17 cellular contexts compared by ENCODE assay signal in the genomic region with DNA sequence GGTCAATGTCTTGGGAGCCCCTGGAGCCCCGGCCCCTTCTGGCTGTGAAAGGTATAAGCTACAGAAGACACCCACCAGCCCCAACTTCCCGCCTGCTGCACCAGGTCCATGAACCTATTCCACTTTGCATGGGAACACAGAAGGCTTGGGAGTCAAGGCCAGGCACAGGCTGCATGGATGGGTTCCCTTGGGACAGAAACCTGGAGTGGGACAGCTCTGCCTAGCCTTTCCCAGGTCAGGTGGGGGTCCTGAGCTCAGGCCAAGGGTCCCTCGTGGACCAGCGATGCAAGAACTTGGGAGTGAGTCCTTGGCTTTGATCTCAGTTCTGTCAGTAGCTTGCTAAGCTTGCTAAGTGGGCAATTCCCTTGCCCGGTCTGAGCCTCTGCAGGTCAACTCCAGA.
"Had no signal": no experiment of that assay in that cellular context is flagged by ENCODE, and none has a peak within 500 bp of the region (broad histone marks: within the 10 kb centered on the region; RNA-seq: fewer than 3 reads in every experiment).

No MANE protein-coding gene starts in this region.

- ATAC-seq: body of pancreas; left lobe of liver; stimulated activated naive CD8-positive, alpha-beta T cell treated with anti-CD3 and anti-CD28 coated beads, Interleukin-15, Interleukin-2, amounts not matched to agents 100 U/mL and 50 U/mL, for 24 hours had no signal

- H3K4me3 ChIP-seq: body of pancreas, dorsolateral prefrontal cortex, prostate gland, right atrium auricular region, tibial nerve, uterus had no signal

- H3K27me3 Mint-ChIP-seq: activated naive CD8-positive, alpha-beta T cell treated with anti-CD3 and anti-CD28 coated beads, Interleukin-2, amount 10 ng/mL, durations not matched to agents 7 days and 5 days had no signal

- DNase-seq: activated CD4-positive, alpha-beta T cell treated with anti-CD3 and anti-CD28 coated beads, Interleukin-2, amount 50 U/mL, for 4 hours; activated naive CD4-positive, alpha-beta T cell treated with Interleukin-2 at 50 U/mL for 16 hours; activated naive CD8-positive, alpha-beta T cell treated with anti-CD3 and anti-CD28 coated beads, Interleukin-2, amount 10 ng/mL, durations not matched to agents 7 days and 5 days; body of pancreas; caudate nucleus; dorsolateral prefrontal cortex; foreskin melanocyte; glutamatergic neuron; kidney; stimulated activated naive CD8-positive, alpha-beta T cell treated with anti-CD3 and anti-CD28 coated beads, Interleukin-15, Interleukin-2, amounts not matched to agents 100 U/mL and 50 U/mL, for 24 hours; substantia nigra; uterus; WERI-Rb-1 had no signal

- H3K27ac Mint-ChIP-seq: activated naive CD8-positive, alpha-beta T cell treated with anti-CD3 and anti-CD28 coated beads, Interleukin-2, amount 10 ng/mL, durations not matched to agents 7 days and 5 days had no signal

- H3K4me1 ChIP-seq: body of pancreas, prostate gland, uterus had no signal

- H3K27ac ChIP-seq: body of pancreas, prostate gland, right atrium auricular region, tibial nerve, uterus, WERI-Rb-1 had no signal

- H3K4me3 Mint-ChIP-seq: activated naive CD8-positive, alpha-beta T cell treated with anti-CD3 and anti-CD28 coated beads, Interleukin-2, amount 10 ng/mL, durations not matched to agents 7 days and 5 days had no signal

- H3K9me3 Mint-ChIP-seq: activated naive CD8-positive, alpha-beta T cell treated with anti-CD3 and anti-CD28 coated beads, Interleukin-2, amount 10 ng/mL, durations not matched to agents 7 days and 5 days had no signal

- H3K27me3 ChIP-seq: body of pancreas, dorsolateral prefrontal cortex, right atrium auricular region, tibial nerve, uterus had no signal

- H3K36me3 ChIP-seq: uterus had no signal

- H3K9me3 ChIP-seq: body of pancreas, prostate gland, right atrium auricular region, tibial nerve, uterus had no signal
